In the genomic region with DNA sequence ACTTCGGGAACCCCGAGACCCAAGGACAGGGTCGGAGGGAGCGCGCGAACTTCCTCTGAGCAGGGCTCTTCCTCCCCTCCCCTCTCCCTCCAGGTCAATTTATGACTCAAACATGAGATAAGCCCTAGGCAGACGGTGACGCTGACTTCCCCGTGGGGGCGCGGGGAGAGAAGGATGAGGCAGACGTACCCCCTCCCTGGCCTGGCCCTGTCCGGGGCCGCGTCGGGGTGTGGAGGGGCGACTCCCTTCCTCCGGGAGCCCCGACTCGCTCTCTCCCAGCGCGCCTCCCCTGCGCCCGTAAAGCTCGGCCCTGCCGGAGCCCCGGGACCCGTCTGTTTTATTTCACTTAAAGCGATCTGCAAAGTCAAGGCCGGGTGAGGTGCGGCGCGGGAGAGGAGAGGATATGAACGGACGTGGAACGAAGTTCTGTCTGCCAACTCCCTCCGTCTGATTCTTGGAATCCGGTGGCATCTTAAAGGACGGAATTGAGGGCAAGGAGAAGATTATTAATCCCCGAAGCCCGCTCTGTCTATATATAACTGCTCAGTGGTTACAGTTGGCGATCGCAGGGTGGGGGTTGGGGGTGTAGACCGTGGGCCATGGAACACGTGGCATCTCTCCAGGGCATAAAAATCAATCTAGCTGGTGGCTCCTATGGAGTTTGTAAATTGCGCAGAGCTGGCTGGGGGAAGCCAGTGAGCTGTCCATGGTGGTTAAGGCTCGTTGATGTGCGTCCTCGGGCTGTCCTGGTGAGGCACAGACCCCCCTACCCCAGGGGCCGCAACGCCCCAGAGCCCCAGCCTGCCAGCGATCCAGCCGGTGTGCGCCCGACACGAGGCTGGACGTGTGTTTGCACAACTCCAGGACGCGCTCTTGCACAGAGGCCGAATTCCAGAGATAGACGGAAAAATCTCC, we compare ENCODE assay signal across 9 cellular contexts. TPM values are rescaled to one million over a fixed set of nuclear protein-coding genes. Genes with fewer than 3 reads are reported as not detected.
DNase-seq lines count a peak whose midpoint lies in the region; ATAC-seq lines count a peak whose summit lies in the region.
"Had no signal": no experiment of that assay in that cellular context is flagged by ENCODE, and none has a peak within 500 bp of the region (broad histone marks: within the 10 kb centered on the region; RNA-seq: fewer than 3 reads in every experiment).

No MANE protein-coding gene starts in this region.

- no peak for ATAC-seq in GM18519 (IDR thresholded peaks at IDR 0.05; ENCODE audit: low FRiP score, unreplicated experiment)

- DNase-seq in NCI-H524 (lab: John Stamatoyannopoulos, UW) = peak; percentile 19 to 42
- DNase-seq in NCI-H524 treated with DMSO at 0.1 percent for 48 hours (lab: John Stamatoyannopoulos, UW) = no peak
- peak; percentile 32 for DNase-seq in T1000 (lab: John Stamatoyannopoulos, UW)
- DNase-seq in glomerular visceral epithelial cell (ENCODE audit: extremely low spot score) = peak; percentile 37
- no peak for DNase-seq in H4 (ENCODE audit: low spot score)
- no peak for DNase-seq in occipital lobe (lab: John Stamatoyannopoulos, UW)
- DNase-seq: naive B cell had no signal

- peak overlapping the region in 2 of 21 experiments; percentile 5 to 20 for H3K27ac ChIP-seq in skin epidermis

- peak overlapping the region; percentile 4 to 25 (median 19) for H3K4me3 ChIP-seq in skin epidermis

RNA-seq across cellular contexts. Expression of a gene that starts 2.9 kb away (rescaled TPM):
- total RNA-seq in H4 (2014; rRNA removed; shearing (Covaris generic)) = 1.1 and 2.0 TPM in 2 replicates
- total RNA-seq in occipital lobe = not detected

Comparison
In these comparisons a context has a peak if more than half of its experiments do, and no peak if none do; other contexts are left out.
1. DNase-seq: peak in NCI-H524 (2 of 2), T1000 (single experiment) and glomerular visceral epithelial cell (single experiment); none in NCI-H524 treated with DMSO at 0.1 percent for 48 hours (single experiment), H4 (single experiment) and occipital lobe (single experiment).